In genomic region chr9:26181836-26182235, GRCh38 we compare ENCODE assay signal across 15 cellular contexts.
"Had no signal": no experiment of that assay in that cellular context is flagged by ENCODE, and none has a peak within 500 bp of the region (broad histone marks: within the 10 kb centered on the region; RNA-seq: fewer than 3 reads in every experiment).

No MANE protein-coding gene starts in this region.

- H3K27me3 Mint-ChIP-seq: dendritic cell treated with granulocyte-macrophage colony-stimulating factor and Interleukin-4, amounts not matched to agents 40 ng/mL and 50 ng/mL, for 4 days; effector memory CD8-positive, alpha-beta T cell; naive thymus-derived CD8-positive, alpha-beta T cell; type B pancreatic cell had no signal

- H2AFZ ChIP-seq: neural progenitor cell had no signal

- H3K4me3 ChIP-seq: heart left ventricle, neural progenitor cell, ovary, smooth muscle cell, uterus had no signal

- H3K4me1 ChIP-seq: heart left ventricle, neural progenitor cell, uterus had no signal

- H3K4me1 Mint-ChIP-seq: naive thymus-derived CD8-positive, alpha-beta T cell; neural progenitor cell had no signal

- H3K36me3 ChIP-seq: heart left ventricle, neural progenitor cell, ovary, uterus had no signal

- H3K27me3 ChIP-seq: heart left ventricle, neural progenitor cell, ovary, uterus had no signal

- H3K36me3 Mint-ChIP-seq: naive thymus-derived CD8-positive, alpha-beta T cell; neural progenitor cell; type B pancreatic cell had no signal

- H3K27ac ChIP-seq: heart left ventricle, neural progenitor cell, ovary, uterus had no signal

- H3K9me3 ChIP-seq: ovary, uterus had no signal

- H3K4me3 Mint-ChIP-seq: dendritic cell treated with granulocyte-macrophage colony-stimulating factor and Interleukin-4, amounts not matched to agents 40 ng/mL and 50 ng/mL, for 4 days; effector memory CD8-positive, alpha-beta T cell; naive thymus-derived CD8-positive, alpha-beta T cell; neural progenitor cell; type B pancreatic cell had no signal

- H3K9ac ChIP-seq: neural progenitor cell had no signal

- H3K9me3 Mint-ChIP-seq: neural progenitor cell, type B pancreatic cell had no signal

- DNase-seq: effector memory CD8-positive, alpha-beta T cell; heart left ventricle; hypothalamus; kidney glomerular epithelial cell; naive thymus-derived CD8-positive, alpha-beta T cell; nucleus accumbens; ovary; right cardiac atrium; stimulated activated CD4-positive, alpha-beta T cell treated with anti-CD3 and anti-CD28 coated beads, Interleukin-2, amount 100 ng/mL, for 48 hours; stimulated activated naive CD4-positive, alpha-beta T cell treated with Interleukin-2 at 50 U/mL for 16 hours; uterus had no signal

- ATAC-seq: effector memory CD8-positive, alpha-beta T cell; heart left ventricle; naive thymus-derived CD8-positive, alpha-beta T cell; right cardiac atrium had no signal

- H3K27ac Mint-ChIP-seq: dendritic cell treated with granulocyte-macrophage colony-stimulating factor and Interleukin-4, amounts not matched to agents 40 ng/mL and 50 ng/mL, for 4 days; effector memory CD8-positive, alpha-beta T cell; naive thymus-derived CD8-positive, alpha-beta T cell; neural progenitor cell; type B pancreatic cell had no signal

- H3K4me2 ChIP-seq: neural progenitor cell, smooth muscle cell had no signal
